8 cellular contexts compared by ENCODE assay signal in the genomic region with DNA sequence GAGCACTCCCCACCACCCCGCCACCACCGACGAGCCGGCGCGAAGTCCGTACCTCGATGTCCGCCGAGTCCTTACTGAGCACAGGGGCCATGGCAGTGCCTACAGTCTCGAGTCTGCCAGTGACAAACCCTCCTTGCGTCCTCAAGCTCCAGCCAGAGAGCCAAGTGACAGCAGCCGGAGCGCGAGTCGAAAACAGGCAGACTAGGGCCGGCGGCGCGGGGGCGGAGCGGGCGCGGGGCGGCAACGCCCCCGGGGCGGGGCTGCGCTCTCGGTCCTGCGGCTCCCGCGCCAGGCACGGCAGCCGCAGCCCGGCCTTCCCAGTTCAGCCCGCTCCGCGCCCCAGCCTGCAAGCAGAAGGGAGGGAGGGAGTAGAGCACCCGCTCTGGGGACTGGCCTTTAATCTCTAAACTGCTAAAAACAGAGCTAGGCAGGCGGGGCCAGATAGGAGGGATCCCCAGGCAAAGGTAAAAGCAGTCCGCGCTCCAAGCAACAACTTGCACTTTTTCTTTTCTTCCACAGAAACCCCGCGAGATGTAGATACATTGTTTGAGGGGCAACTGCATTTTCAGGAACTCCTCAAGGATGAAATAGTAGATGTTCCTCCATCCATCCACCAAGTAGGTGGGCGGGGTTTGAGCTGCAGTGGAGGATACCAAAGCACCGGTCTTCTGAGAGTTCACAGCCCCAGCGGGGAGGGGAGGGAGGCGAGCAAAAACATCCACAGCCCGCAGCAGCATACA. TPM values are rescaled to one million over a fixed set of nuclear protein-coding genes. Genes with fewer than 3 reads are reported as not detected.
DNase-seq lines count a peak whose midpoint lies in the region; ATAC-seq and TF ChIP-seq lines count a peak whose summit lies in the region.

A gene (minus strand): TSS at position 203 of the 740 bp plus-strand sequence. CDS start 112 bp downstream, at position 91.

- peak within 1 kb of the TSS; percentile 93 for H3K4me3 Mint-ChIP-seq in chondrocyte (ENCODE audit: unreplicated experiment)

- no peak for TF ChIP-seq CTCF in AG09319 (IDR thresholded peaks at IDR 0.05; ENCODE audit: low read depth, low read length)
- no peak for TF ChIP-seq CTCF in chondrocyte (IDR thresholded peaks at IDR 0.05)

- peak within 1 kb of the TSS; percentile 94 for H3K27ac Mint-ChIP-seq in chondrocyte (ENCODE audit: unreplicated experiment)

- H3K4me1 Mint-ChIP-seq in chondrocyte (ENCODE audit: low read depth) = peaks cover 39% of the 10 kb centered on the region

- H3K27me3 Mint-ChIP-seq in chondrocyte (ENCODE audit: low read depth) = no peaks in the 10 kb centered on the region

- ATAC-seq in GM19043 (IDR thresholded peaks at IDR 0.05; ENCODE audit: low read depth, unreplicated experiment) (peak; percentile 78), HG03354 (IDR thresholded peaks at IDR 0.05; ENCODE audit: poor library complexity, severe bottlenecking, unreplicated experiment) (peak; percentile 90)

- DNase-seq in AG09319 (ENCODE audit: extremely low read depth, low read depth) (peak; percentile 60), NCI-H446 (lab: John Stamatoyannopoulos, UW) (peak; percentile 82 to 95), chondrocyte (ENCODE audit: low spot score) (peak; percentile 94), kidney tubule cell (ENCODE audit: low spot score) (peak; percentile 87)
- peak; percentile 71 for DNase-seq in activated CD4-positive, alpha-beta T cell treated with anti-CD3 and anti-CD28 coated beads for 1 hour
- DNase-seq in stimulated activated CD4-positive, alpha-beta T cell treated with anti-CD3 and anti-CD28 coated beads, Interleukin-1b, Interleukin-23, amount 100 ng/mL, for 24 hours (ENCODE audit: low read depth in 4 of 4, low spot score in 1 of 4) = peak; percentile 50 to 74 (median 63)

- no peaks in the 10 kb centered on the region for H3K9me3 Mint-ChIP-seq in chondrocyte (ENCODE audit: low read depth)

- no peaks in the 10 kb centered on the region for H3K36me3 Mint-ChIP-seq in chondrocyte (ENCODE audit: low read depth)

RNA-seq across cellular contexts. Expression of the gene that starts here (rescaled TPM):
- 5.3 to 46.3 TPM (median 6.8 TPM) in 3 replicates for total RNA-seq in chondrocyte

Comparison
In these comparisons a context has a peak if more than half of its experiments do, and no peak if none do; other contexts are left out.
1. Peak in every context shown above with its lines: DNase-seq and ATAC-seq.